Comparison of ENCODE assay signal across 28 cellular contexts in genomic region chr7:100513212-100513611, GRCh38. TPM values are rescaled to one million over a fixed set of nuclear protein-coding genes. Genes with fewer than 3 reads are reported as not detected.
"Had no signal": no experiment of that assay in that cellular context is flagged by ENCODE, and none has a peak within 500 bp of the region (broad histone marks: within the 10 kb centered on the region; RNA-seq: fewer than 3 reads in every experiment).

No MANE protein-coding gene starts in this region.

- DNase-seq: hypothalamus; immature natural killer cell; kidney; left colon; left lung; lower lobe of right lung; mammary epithelial cell; mesenchymal stem cell; naive thymus-derived CD8-positive, alpha-beta T cell; nucleus accumbens; pancreas; posterior cingulate gyrus; retina; right cardiac atrium; sigmoid colon; small intestine; spleen; stimulated activated CD4-positive, alpha-beta T cell treated with anti-CD3 and anti-CD28 coated beads, Interleukin-4, amount 100 ng/mL, for 24 hours; stimulated activated naive CD4-positive, alpha-beta T cell treated with Interleukin-2 at 50 U/mL for 16 hours; stomach; tibial artery; trophoblast cell; upper lobe of right lung had no signal

- H3K9me3 Mint-ChIP-seq: immature natural killer cell; naive thymus-derived CD8-positive, alpha-beta T cell; nephron; neural crest cell; stimulated activated effector memory CD8-positive, alpha-beta T cell treated with anti-CD3 and anti-CD28 coated beads, Interleukin-12 subunit alpha, Interleukin-12 subunit beta, amount 100 ng/mL, for 72 hours had no signal

- H3K36me3 Mint-ChIP-seq: immature natural killer cell; naive thymus-derived CD8-positive, alpha-beta T cell; stimulated activated effector memory CD8-positive, alpha-beta T cell treated with anti-CD3 and anti-CD28 coated beads, Interleukin-12 subunit alpha, Interleukin-12 subunit beta, amount 100 ng/mL, for 72 hours had no signal

- H3K9me3 ChIP-seq: left lung, lower lobe of right lung, pancreas, prostate gland, sigmoid colon, spleen, stomach, thoracic aorta, tibial artery, upper lobe of right lung had no signal

- H3K4me3 Mint-ChIP-seq: immature natural killer cell; nephron; neural crest cell; stimulated activated effector memory CD8-positive, alpha-beta T cell treated with anti-CD3 and anti-CD28 coated beads, Interleukin-12 subunit alpha, Interleukin-12 subunit beta, amount 100 ng/mL, for 72 hours had no signal

- ATAC-seq: left colon; left lung; lower lobe of right lung; naive thymus-derived CD8-positive, alpha-beta T cell; pancreas; right cardiac atrium; stimulated activated effector memory CD8-positive, alpha-beta T cell treated with anti-CD3 and anti-CD28 coated beads, Interleukin-12 subunit alpha, Interleukin-12 subunit beta, amount 100 ng/mL, for 72 hours; upper lobe of right lung had no signal

- H3K27ac Mint-ChIP-seq: immature natural killer cell; nephron; stimulated activated effector memory CD8-positive, alpha-beta T cell treated with anti-CD3 and anti-CD28 coated beads, Interleukin-12 subunit alpha, Interleukin-12 subunit beta, amount 100 ng/mL, for 72 hours had no signal

RNA-seq across cellular contexts. Expression of gene SPACDR, which starts 49.2 kb away (rescaled TPM):
- total RNA-seq: thoracic aorta had no signal
